Comparison of ENCODE assay signal across 8 cellular contexts in genomic region chr19:41531438-41532311, GRCh38. TPM values are rescaled to one million over a fixed set of nuclear protein-coding genes. Genes with fewer than 3 reads are reported as not detected.
A peak's percentile ranks its signal among the peaks of the same experiment; 100 is the strongest.
DNase-seq lines count a peak whose midpoint lies in the region; ATAC-seq and TF ChIP-seq lines count a peak whose summit lies in the region.

No MANE protein-coding gene starts in this region.

- no peak for TF ChIP-seq CTCF in LNCaP clone FGC (IDR thresholded peaks at IDR 0.05; ENCODE audit: control insufficient read depth, extremely low read depth, insufficient read depth)

- no peaks in the 10 kb centered on the region for H3K36me3 ChIP-seq in effector memory CD4-positive, alpha-beta T cell (ENCODE audit: control insufficient read depth, insufficient read depth, low read length)
- no peaks in the 10 kb centered on the region for H3K36me3 ChIP-seq in thymus (ENCODE audit: control insufficient read depth, insufficient read depth)

- H3K27me3 ChIP-seq in effector memory CD4-positive, alpha-beta T cell (replicated peaks; ENCODE audit: control insufficient read depth, insufficient read depth, low read length, poor library complexity, severe bottlenecking) = no peaks in the 10 kb centered on the region
- peaks cover 5% of the 10 kb centered on the region for H3K27me3 ChIP-seq in thymus (ENCODE audit: control insufficient read depth, insufficient read depth)

- WGBS in thymus = 7% methylated on average over 13 of the region's 13 CpGs

- H3K4me1 ChIP-seq in effector memory CD4-positive, alpha-beta T cell (ENCODE audit: control insufficient read depth, insufficient read depth, low read length, poor library complexity, severe bottlenecking) = peaks cover 17% of the 10 kb centered on the region
- H3K4me1 ChIP-seq in thymus (ENCODE audit: control insufficient read depth, insufficient read depth, low read length) = peaks cover 14% of the 10 kb centered on the region

- H3K4me3 ChIP-seq in LNCaP clone FGC (ENCODE audit: low read depth, low read length) (peak overlapping the region; percentile 31), thymus (ENCODE audit: low read length) (peak overlapping the region; percentile 48)
- H3K4me3 ChIP-seq in effector memory CD4-positive, alpha-beta T cell (ENCODE audit: insufficient read depth, low read depth, low read length, poor library complexity, severe bottlenecking) = peak overlapping the region; percentile 36

- no peaks in the 10 kb centered on the region for H3K9me3 ChIP-seq in effector memory CD4-positive, alpha-beta T cell (ENCODE audit: control insufficient read depth, low read length)
- H3K9me3 ChIP-seq in thymus (ENCODE audit: control insufficient read depth) = peaks cover 2% of the 10 kb centered on the region

- DNase-seq in LNCaP clone FGC (ENCODE audit: low read depth) (peak; percentile 48), non-pigmented ciliary epithelial cell (ENCODE audit: low read depth) (peak; percentile 20), cortex of kidney (lab: John Stamatoyannopoulos, UW) (no peak), NCI-H345 (lab: John Stamatoyannopoulos, UW) (no peak)
- peak; percentile 78 to 85 for DNase-seq in activated CD4-positive, alpha-beta T cell treated with anti-CD3 and anti-CD28 coated beads, Interleukin-2, amount 50 U/mL, for 48 hours
- DNase-seq in effector memory CD4-positive, alpha-beta T cell = peak; percentile 77 to 81 (median 79)

- ATAC-seq in GM18498 (IDR thresholded peaks at IDR 0.05; ENCODE audit: unreplicated experiment) = peak; percentile 39

- H3K27ac ChIP-seq in effector memory CD4-positive, alpha-beta T cell (ENCODE audit: insufficient read depth, low read length, poor library complexity, severe bottlenecking) = peak overlapping the region; percentile 59
- H3K27ac ChIP-seq in thymus (ENCODE audit: low read depth) = peak overlapping the region; percentile 85

RNA-seq across cellular contexts. Expression of gene CEACAM21, which starts 44.3 kb away (rescaled TPM):
- polyA plus RNA-seq in thymus = 11.0 TPM

Comparison
In these comparisons a context has a peak if more than half of its experiments do, and no peak if none do; other contexts are left out.
1. DNase-seq: peak in LNCaP clone FGC (single experiment), activated CD4-positive, alpha-beta T cell treated with anti-CD3 and anti-CD28 coated beads, Interleukin-2, amount 50 U/mL, for 48 hours (2 of 2), effector memory CD4-positive, alpha-beta T cell (3 of 3) and non-pigmented ciliary epithelial cell (single experiment); none in cortex of kidney (single experiment) and NCI-H345 (single experiment).
2. Peak in every context shown above with its lines, with median percentiles within 50 percentile points of each other: H3K4me3 ChIP-seq.